26 cellular contexts compared by ENCODE assay signal in the genomic region with DNA sequence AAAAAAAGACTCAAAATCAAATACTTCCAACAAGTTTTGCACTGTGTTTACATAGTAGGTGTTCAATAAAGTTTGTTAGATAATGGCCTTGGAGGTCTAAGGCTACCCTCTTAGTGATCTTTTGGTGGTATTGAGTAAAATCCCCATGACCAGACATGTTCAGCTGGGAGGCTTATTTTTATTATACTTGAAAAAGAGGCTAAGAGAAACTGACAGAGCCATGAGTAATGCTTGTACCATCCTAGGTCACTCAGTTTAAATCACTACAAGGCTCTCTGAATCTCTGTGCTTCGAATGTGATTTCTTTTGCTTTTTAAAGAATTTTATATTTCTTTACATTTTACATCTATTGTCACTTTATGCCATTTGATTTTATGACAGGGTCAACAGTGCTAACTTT.
DNase-seq lines count a peak whose midpoint lies in the region; ATAC-seq, FAIRE-seq and TF ChIP-seq lines count a peak whose summit lies in the region.
"Had no signal": no experiment of that assay in that cellular context is flagged by ENCODE, and none has a peak within 500 bp of the region (broad histone marks: within the 10 kb centered on the region; RNA-seq: fewer than 3 reads in every experiment).

No MANE protein-coding gene starts in this region.

- H3K4me3 Mint-ChIP-seq in activated CD4-positive, alpha-beta T cell treated with anti-CD3 and anti-CD28 coated beads, Interleukin-2, amount 10 ng/mL, durations not matched to agents 24 days and 14 days, result no peak overlapping the region
- H3K4me3 Mint-ChIP-seq: activated CD4-positive, alpha-beta memory T cell treated with anti-CD3 and anti-CD28 coated beads for 36 hours; CD4-positive, CD25-positive, alpha-beta regulatory T cell; mesothelial cell of epicardium; neural progenitor cell; T-helper 1 cell treated with Interleukin-12 subunit alpha and Interleukin-12 subunit beta and Interleukin-4 antibody, amounts not matched to agents 30 μg/mL and 1 μg/mL, for 36 hours had no signal

- H4K8ac ChIP-seq in mesenchymal stem cell (ENCODE audit: low read length), result no peak overlapping the region

- H3K27ac Mint-ChIP-seq in activated CD4-positive, alpha-beta T cell treated with anti-CD3 and anti-CD28 coated beads, Interleukin-2, amount 10 ng/mL, durations not matched to agents 24 days and 14 days, result no peak overlapping the region
- H3K27ac Mint-ChIP-seq: activated CD4-positive, alpha-beta memory T cell treated with anti-CD3 and anti-CD28 coated beads for 36 hours; CD4-positive, CD25-positive, alpha-beta regulatory T cell; mesothelial cell of epicardium; neural progenitor cell; T-helper 1 cell treated with Interleukin-12 subunit alpha and Interleukin-12 subunit beta and Interleukin-4 antibody, amounts not matched to agents 30 μg/mL and 1 μg/mL, for 36 hours had no signal

- H3K36me3 Mint-ChIP-seq in activated CD4-positive, alpha-beta T cell treated with anti-CD3 and anti-CD28 coated beads, Interleukin-2, amount 10 ng/mL, durations not matched to agents 24 days and 14 days (ENCODE audit: low read depth), result no peaks in the 10 kb centered on the region
- H3K36me3 Mint-ChIP-seq: activated CD4-positive, alpha-beta memory T cell treated with anti-CD3 and anti-CD28 coated beads for 36 hours; CD4-positive, CD25-positive, alpha-beta regulatory T cell; neural progenitor cell had no signal

- H3K36me3 ChIP-seq in mesenchymal stem cell (ENCODE audit: control insufficient read depth in 1 of 2, insufficient read depth in 2 of 2, low read depth in 1 of 2, low read length in 2 of 2), result peaks cover 0 to 5% of the 10 kb centered on the region in 2 experiments
- H3K36me3 ChIP-seq: neural progenitor cell had no signal

- no peak overlapping the region for H3K18ac ChIP-seq in mesenchymal stem cell (ENCODE audit: low read depth in 1 of 2, low read length in 2 of 2)

- no peak overlapping the region for H2BK12ac ChIP-seq in mesenchymal stem cell (ENCODE audit: low read length in 2 of 2)

- H3K79me1 ChIP-seq in mesenchymal stem cell (replicated peaks; ENCODE audit: low read length, poor library complexity, severe bottlenecking), result no peaks in the 10 kb centered on the region

- H3K9ac ChIP-seq in mesenchymal stem cell (ENCODE audit: low read length), result peak overlapping the region; percentile 42
- H3K9ac ChIP-seq: neural progenitor cell had no signal

- no peak for TF ChIP-seq CTCF in choroid plexus epithelial cell (conservative IDR thresholded peaks at IDR 0.05; ENCODE audit: low read depth, low read length)

- H3K4me1 Mint-ChIP-seq in activated CD4-positive, alpha-beta T cell treated with anti-CD3 and anti-CD28 coated beads, Interleukin-2, amount 10 ng/mL, durations not matched to agents 24 days and 14 days, result no peaks in the 10 kb centered on the region
- H3K4me1 Mint-ChIP-seq: CD4-positive, CD25-positive, alpha-beta regulatory T cell; neural progenitor cell had no signal

- no peaks in the 10 kb centered on the region for H3K9me3 ChIP-seq in mesenchymal stem cell (ENCODE audit: control insufficient read depth, low read length)

- ATAC-seq in GM21515 (IDR thresholded peaks at IDR 0.05; ENCODE audit: unreplicated experiment) (no peak), GM19328 (IDR thresholded peaks at IDR 0.05; ENCODE audit: unreplicated experiment) (no peak)
- ATAC-seq: left cardiac atrium had no signal

- no peak overlapping the region for H2AK5ac ChIP-seq in mesenchymal stem cell (ENCODE audit: low read length, severe bottlenecking)

- no peak overlapping the region for H2BK15ac ChIP-seq in mesenchymal stem cell (ENCODE audit: low read depth, poor library complexity, severe bottlenecking)

- H3K23ac ChIP-seq in mesenchymal stem cell (ENCODE audit: low read length in 2 of 2), result no peak overlapping the region

- no CpG with 5 or more reads among the region's 1 CpG for WGBS in mesenchymal stem cell

- H2BK120ac ChIP-seq in mesenchymal stem cell (ENCODE audit: low read depth, low read length), result no peak overlapping the region

- H2AFZ ChIP-seq in mesenchymal stem cell (ENCODE audit: low read depth, low read length), result no peak overlapping the region
- H2AFZ ChIP-seq: neural progenitor cell had no signal

- peaks cover 2% of the 10 kb centered on the region for H3K4me1 ChIP-seq in mesenchymal stem cell (ENCODE audit: control insufficient read depth, insufficient read depth, low read depth, low read length)
- H3K4me1 ChIP-seq: neural progenitor cell had no signal

- H3K27ac ChIP-seq in mesenchymal stem cell (ENCODE audit: low read length, poor library complexity, severe bottlenecking), result peak overlapping the region; percentile 11
- H3K27ac ChIP-seq: neural progenitor cell had no signal

- H3K4ac ChIP-seq in mesenchymal stem cell (ENCODE audit: low read depth in 1 of 2, low read length in 2 of 2), result no peak overlapping the region

- DNase-seq in EH (ENCODE audit: low read depth), result peak; percentile 77
- DNase-seq in RCC 7860 (ENCODE audit: low spot score), result peak; percentile 22
- DNase-seq in choroid plexus epithelial cell (ENCODE audit: low read depth), result peak; percentile 73
- peak; percentile 15 for DNase-seq in mesenchymal stem cell
- DNase-seq in activated CD4-positive, alpha-beta T cell treated with anti-CD3 and anti-CD28 coated beads, Interleukin-2, amount 10 ng/mL, durations not matched to agents 24 days and 14 days, result no peak
- no peak for DNase-seq in DMS114 treated with DMSO at 0.1 percent for 48 hours (lab: John Stamatoyannopoulos, UW; ENCODE audit: unreplicated experiment)
- DNase-seq: ACHN; activated CD4-positive, alpha-beta memory T cell treated with anti-CD3 and anti-CD28 coated beads for 36 hours; activated naive CD4-positive, alpha-beta T cell; aorta; CD4-positive, CD25-positive, alpha-beta regulatory T cell; DMS 273 treated with DMSO at 0.1 percent for 48 hours; KBM-7; left cardiac atrium; NCI-H2029 treated with DMSO at 0.1 percent for 48 hours; Right ventricle myocardium superior; stimulated activated CD4-positive, alpha-beta T cell treated with anti-CD3 and anti-CD28 coated beads, Interleukin-12 subunit alpha, Interleukin-12 subunit beta, amount 100 ng/mL, for 4 hours; substantia nigra had no signal

- no peak overlapping the region for H3K4me3 ChIP-seq in choroid plexus epithelial cell (ENCODE audit: low read depth, low read length)
- no peak overlapping the region for H3K4me3 ChIP-seq in mesenchymal stem cell (ENCODE audit: insufficient read depth in 1 of 2, low read depth in 1 of 2, low read length in 2 of 2)
- H3K4me3 ChIP-seq: neural progenitor cell had no signal

- no peak for FAIRE-seq in RCC 7860 (lab: Jason Lieb, UNC)
- FAIRE-seq: colon, endometrium, urothelium cell line had no signal

- H3K27me3 ChIP-seq in mesenchymal stem cell (ENCODE audit: control insufficient read depth in 1 of 2, insufficient read depth in 1 of 2, low read length in 2 of 2), result no peaks in the 10 kb centered on the region
- H3K27me3 ChIP-seq: neural progenitor cell had no signal

- no peaks in the 10 kb centered on the region for H3K27me3 Mint-ChIP-seq in activated CD4-positive, alpha-beta T cell treated with anti-CD3 and anti-CD28 coated beads, Interleukin-2, amount 10 ng/mL, durations not matched to agents 24 days and 14 days
- H3K27me3 Mint-ChIP-seq: activated CD4-positive, alpha-beta memory T cell treated with anti-CD3 and anti-CD28 coated beads for 36 hours; CD4-positive, CD25-positive, alpha-beta regulatory T cell had no signal

- H3K9me3 Mint-ChIP-seq in activated CD4-positive, alpha-beta T cell treated with anti-CD3 and anti-CD28 coated beads, Interleukin-2, amount 10 ng/mL, durations not matched to agents 24 days and 14 days, result no peaks in the 10 kb centered on the region
- H3K9me3 Mint-ChIP-seq: neural progenitor cell had no signal

- intact Hi-C loops in activated CD4-positive, alpha-beta T cell treated with anti-CD3 and anti-CD28 coated beads, Interleukin-2, amount 10 ng/mL, durations not matched to agents 24 days and 14 days (cut with micrococcal nuclease), result no loop called here

- H4K91ac ChIP-seq in mesenchymal stem cell (ENCODE audit: low read length), result no peak overlapping the region

- H3K4me2 ChIP-seq in mesenchymal stem cell (ENCODE audit: low read length, poor library complexity, severe bottlenecking), result no peak overlapping the region
- H3K4me2 ChIP-seq: neural progenitor cell had no signal

- H3K14ac ChIP-seq in mesenchymal stem cell (ENCODE audit: low read length in 2 of 2), result no peak overlapping the region

- no peak overlapping the region for H2BK5ac ChIP-seq in mesenchymal stem cell (ENCODE audit: low read depth, low read length, poor library complexity, severe bottlenecking)

Comparison
In these comparisons a context has a peak if more than half of its experiments do, and no peak if none do; other contexts are left out.
1. DNase-seq: peak in EH (single experiment), RCC 7860 (single experiment), choroid plexus epithelial cell (single experiment) and mesenchymal stem cell (single experiment); none in activated CD4-positive, alpha-beta T cell treated with anti-CD3 and anti-CD28 coated beads, Interleukin-2, amount 10 ng/mL, durations not matched to agents 24 days and 14 days (single experiment) and DMS114 treated with DMSO at 0.1 percent for 48 hours (single experiment).